In genomic region chr2:10819714-10820314, GRCh38 we compare ENCODE assay signal across 37 cellular contexts. TPM values are rescaled to one million over a fixed set of nuclear protein-coding genes. Genes with fewer than 3 reads are reported as not detected.
A peak's percentile ranks its signal among the peaks of the same experiment; 100 is the strongest.
DNase-seq lines count a peak whose midpoint lies in the region; ATAC-seq, FAIRE-seq and TF ChIP-seq lines count a peak whose summit lies in the region.
"Had no signal": no experiment of that assay in that cellular context is flagged by ENCODE, and none has a peak within 500 bp of the region (broad histone marks: within the 10 kb centered on the region; RNA-seq: fewer than 3 reads in every experiment).

No MANE protein-coding gene starts in this region.

- TF ChIP-seq EP300 in K562 (IDR thresholded peaks at IDR 0.05; ENCODE audit: low read length) (no peak), sigmoid colon (IDR thresholded peaks at IDR 0.05) (no peak)

- H3K27ac ChIP-seq in K562 (ENCODE audit: extremely low read depth, low read depth, low read length): no peak overlapping the region
- H3K27ac ChIP-seq in sigmoid colon: no peak overlapping the region
- H3K27ac ChIP-seq: 22Rv1, A549, BLaER1, C4-2B had no signal

- in situ Hi-C loops in K562 (cut with MboI): no loop called here

- H3K9ac ChIP-seq in K562 (ENCODE audit: insufficient read depth in 1 of 2, low read depth in 2 of 2, low read length in 2 of 2): no peak overlapping the region
- H3K9ac ChIP-seq: BLaER1; BLaER1 treated with 17β-estradiol and CSF1 and Interleukin-3, amounts not matched to agents 10 nM and 100 nM had no signal

- H3K4me2 ChIP-seq in K562 (ENCODE audit: insufficient read depth, low read length): no peak overlapping the region
- H3K4me2 ChIP-seq: A549, BLaER1 had no signal

- ATAC-seq in K562 (peak; percentile 57), HG03442 (IDR thresholded peaks at IDR 0.05; ENCODE audit: unreplicated experiment) (no peak), HG02642 (IDR thresholded peaks at IDR 0.05; ENCODE audit: poor library complexity, unreplicated experiment) (no peak)
- ATAC-seq: A549; CD8-positive, alpha-beta T cell had no signal

- H3K4me1 Mint-ChIP-seq in dendritic cell treated with granulocyte-macrophage colony-stimulating factor and Interleukin-4, amounts not matched to agents 40 ng/mL and 50 ng/mL, for 4 days (ENCODE audit: low read depth): peaks cover 44% of the 10 kb centered on the region
- H3K4me1 Mint-ChIP-seq: B cell; CD4-positive, alpha-beta memory T cell; CD4-positive, CD25-positive, alpha-beta regulatory T cell; CD8-positive, alpha-beta memory T cell had no signal

- H3K9me3 Mint-ChIP-seq in dendritic cell treated with granulocyte-macrophage colony-stimulating factor and Interleukin-4, amounts not matched to agents 40 ng/mL and 50 ng/mL, for 4 days: peaks cover 7% of the 10 kb centered on the region
- H3K9me3 Mint-ChIP-seq: CD4-positive, alpha-beta memory T cell; CD4-positive, alpha-beta T cell; CD4-positive, CD25-positive, alpha-beta regulatory T cell; CD8-positive, alpha-beta memory T cell; CD8-positive, alpha-beta T cell had no signal

- peaks cover 36% of the 10 kb centered on the region for H3K27me3 Mint-ChIP-seq in dendritic cell treated with granulocyte-macrophage colony-stimulating factor and Interleukin-4, amounts not matched to agents 40 ng/mL and 50 ng/mL, for 4 days

- H3K9me1 ChIP-seq in K562 (ENCODE audit: control insufficient read depth, insufficient read depth, low read length): no peaks in the 10 kb centered on the region

- TF ChIP-seq CTCF in K562 (IDR thresholded peaks at IDR 0.05 in 2 of 3, conservative IDR thresholded peaks at IDR 0.05 in 1 of 3; ENCODE audit: insufficient read depth in 2 of 3, low read depth in 1 of 3, low read length in 3 of 3): peak in 1 of 3 experiments; percentile 12; a peak in 1 of 6 replicates
- TF ChIP-seq CTCF in bronchial epithelial cell (IDR thresholded peaks at IDR 0.05; ENCODE audit: insufficient read depth, low read length, severe bottlenecking): no peak
- no peak for TF ChIP-seq CTCF in sigmoid colon (IDR thresholded peaks at IDR 0.05)

- H3K9me3 ChIP-seq in K562 (replicated peaks; ENCODE audit: control insufficient read depth, insufficient read depth, low read depth, low read length) (no peaks in the 10 kb centered on the region), sigmoid colon (no peaks in the 10 kb centered on the region)
- H3K9me3 ChIP-seq: BE2C, BLaER1, Caco-2 had no signal

- H3K4me3 ChIP-seq in K562 (no peak overlapping the region), bronchial epithelial cell (ENCODE audit: low read depth, low read length) (no peak overlapping the region), sigmoid colon (no peak overlapping the region)
- H3K4me3 ChIP-seq: A549; BLaER1; BLaER1 treated with 17β-estradiol and CSF1 and Interleukin-3, amounts not matched to agents 10 nM and 100 nM had no signal

- TF ChIP-seq POLR2A in K562 (conservative IDR thresholded peaks at IDR 0.05) (no peak), sigmoid colon (IDR thresholded peaks at IDR 0.05) (no peak)

- peak overlapping the region; percentile 11 for H3K4me3 Mint-ChIP-seq in dendritic cell treated with granulocyte-macrophage colony-stimulating factor and Interleukin-4, amounts not matched to agents 40 ng/mL and 50 ng/mL, for 4 days
- H3K4me3 Mint-ChIP-seq: B cell; CD14-positive monocyte; CD4-positive, alpha-beta memory T cell; CD4-positive, alpha-beta T cell; CD8-positive, alpha-beta memory T cell; CD8-positive, alpha-beta T cell had no signal

- FAIRE-seq in K562 (lab: Jason Lieb, UNC): peak; percentile 35
- peak; percentile 43 for FAIRE-seq in bronchial epithelial cell (lab: Jason Lieb, UNC)
- FAIRE-seq: A204.1, A549, D721Med had no signal

- DNase-seq in K562 (ENCODE audit: extremely low read depth in 1 of 4, low spot score in 3 of 4) (no peak), bronchial epithelial cell (ENCODE audit: low read depth) (no peak), sigmoid colon (peak; percentile 14), NCI-H187 treated with DMSO at 0.1 percent for 48 hours (lab: John Stamatoyannopoulos, UW) (no peak)
- DNase-seq in activated effector memory CD4-positive, alpha-beta T cell treated with Interleukin-2 at 50 U/mL for 16 hours: no peak
- DNase-seq: 8988T; ACHN; AML-193; BE2C; C1 segment of cervical spinal cord; Caco-2; Calu3; CD4-positive, alpha-beta memory T cell; CD4-positive, alpha-beta T cell; CD4-positive, CD25-positive, alpha-beta regulatory T cell; CD8-positive, alpha-beta memory T cell; CD8-positive, alpha-beta T cell; COR-L47; DMS 273 treated with DMSO at 0.1 percent for 48 hours; DMS153; DMS53; DMS79; DMS79 treated with DMSO at 0.1 percent for 48 hours; DND-41; EL had no signal

- no peak overlapping the region for H2AFZ ChIP-seq in K562 (ENCODE audit: low read depth, low read length)

- no TSS peak for BruUV-seq in K562 (replicated peaks; lab: Mats Ljungman, UMichigan)

- no peaks in the 10 kb centered on the region for H3K79me2 ChIP-seq in K562 (ENCODE audit: control insufficient read depth, insufficient read depth, low read length)

- H3K36me3 ChIP-seq in K562 (ENCODE audit: control insufficient read depth, insufficient read depth, low read length): no peaks in the 10 kb centered on the region
- H3K36me3 ChIP-seq in bronchial epithelial cell (ENCODE audit: control insufficient read depth, insufficient read depth, low read length): no peaks in the 10 kb centered on the region
- H3K36me3 ChIP-seq in sigmoid colon: no peaks in the 10 kb centered on the region
- H3K36me3 ChIP-seq: BE2C; BLaER1; BLaER1 treated with 17β-estradiol and CSF1 and Interleukin-3, amounts not matched to agents 10 nM and 100 nM had no signal

- H3K27ac Mint-ChIP-seq in dendritic cell treated with granulocyte-macrophage colony-stimulating factor and Interleukin-4, amounts not matched to agents 40 ng/mL and 50 ng/mL, for 4 days: peak overlapping the region; percentile 90
- H3K27ac Mint-ChIP-seq: B cell; CD4-positive, alpha-beta memory T cell; CD4-positive, alpha-beta T cell; CD4-positive, CD25-positive, alpha-beta regulatory T cell; CD8-positive, alpha-beta memory T cell; CD8-positive, alpha-beta T cell had no signal

- H3K4me1 ChIP-seq in K562 (replicated peaks in 1 of 2; ENCODE audit: control insufficient read depth in 2 of 2, insufficient read depth in 2 of 2, low read length in 2 of 2) (peaks cover 0 to 3% of the 10 kb centered on the region in 2 experiments; a peak in 1 of 5 replicates), sigmoid colon (no peaks in the 10 kb centered on the region)
- H3K4me1 ChIP-seq: A549, Caco-2 had no signal

- no peaks in the 10 kb centered on the region for H4K20me1 ChIP-seq in K562 (replicated peaks; ENCODE audit: control insufficient read depth, insufficient read depth, low read length)
- H4K20me1 ChIP-seq: BLaER1; BLaER1 treated with 17β-estradiol and CSF1 and Interleukin-3, amounts not matched to agents 10 nM and 100 nM had no signal

- H3K27me3 ChIP-seq in K562 (ENCODE audit: control insufficient read depth in 2 of 2, insufficient read depth in 2 of 2, low read length in 2 of 2): peaks cover 39 to 65% of the 10 kb centered on the region in 2 experiments
- H3K27me3 ChIP-seq in bronchial epithelial cell (ENCODE audit: control insufficient read depth, insufficient read depth, low read length): peaks cover 5% of the 10 kb centered on the region
- H3K27me3 ChIP-seq in sigmoid colon: no peaks in the 10 kb centered on the region
- H3K27me3 ChIP-seq: BE2C; BLaER1; BLaER1 treated with 17β-estradiol and CSF1 and Interleukin-3, amounts not matched to agents 10 nM and 100 nM had no signal

- CTCF ChIA-PET in K562 (lab: Yijun Ruan, JAX; ENCODE audit: low intra/inter-chr PET ratio): no interaction called here

- intact Hi-C loops in K562 (cut with micrococcal nuclease): no loop called here
- intact Hi-C loops in dendritic cell treated with granulocyte-macrophage colony-stimulating factor and Interleukin-4, amounts not matched to agents 40 ng/mL and 50 ng/mL, for 4 days (cut with micrococcal nuclease): loop anchor here (10.0 kb wide), 3 partner anchors 75 to 695 kb away; partner anchors contain the start of genes ROCK2 and RRM2
- intact Hi-C loops in sigmoid colon (cut with DNase I): no loop called here

- no peak for TF ChIP-seq RAD21 in K562 (CRISPR knock-in tag; conservative IDR thresholded peaks at IDR 0.05 in 1 of 2, IDR thresholded peaks at IDR 0.05 in 1 of 2)

- POLR2A ChIA-PET in K562 (lab: Yijun Ruan, JAX): interaction anchor here (0.6 to 1.6 kb wide), 2 partner anchors 8 to 10 kb away, joined by 3 to 5 read pairs; partner anchors contain the start of gene PDIA6

- H3K36me3 Mint-ChIP-seq in dendritic cell treated with granulocyte-macrophage colony-stimulating factor and Interleukin-4, amounts not matched to agents 40 ng/mL and 50 ng/mL, for 4 days (ENCODE audit: low read depth): peaks cover 17% of the 10 kb centered on the region
- H3K36me3 Mint-ChIP-seq: CD4-positive, alpha-beta memory T cell; CD4-positive, CD25-positive, alpha-beta regulatory T cell; CD8-positive, alpha-beta memory T cell; CD8-positive, alpha-beta T cell had no signal

- 6% methylated on average over 12 of the region's 12 CpGs for WGBS in K562 (ENCODE audit: insufficient coverage, low coverage, missing lambda C conversion rate)
- WGBS in sigmoid colon, 2 donors: 92 to 94% methylated on average over 12 of the region's 12 CpGs

TF ChIP-seq in K562, 482 proteins besides CTCF, POLR2A, EP300 and RAD21 (continues in another document):
- peak; percentile 91 for TF ChIP-seq CBX8 (IDR thresholded peaks at IDR 0.05; ENCODE audit: borderline replicate concordance, extremely low read depth, low read depth, low read length, poor library complexity, severe bottlenecking)

RNA-seq across cellular contexts. Expression of gene PDIA6, which starts 7.2 kb away (rescaled TPM):
- 169 and 243 TPM in 2 replicates for total RNA-seq in K562 (2011; cell fraction: chromatin; rRNA removed; ENCODE audit: low replicate concordance)
- total RNA-seq in K562 (2011; cell fraction: nucleolus; rRNA removed): 249 and 253 TPM in 2 replicates
- total RNA-seq in K562 (2011; cell fraction: nucleoplasm; rRNA removed): 314 and 381 TPM in 2 replicates
- total RNA-seq in K562 (2014; rRNA removed) (171 and 185 TPM in 2 replicates), K562 (2014; rRNA removed; fragmentation: Illumina TruSeq; extraction: Trizol) (226 and 229 TPM in 2 replicates), K562 (2015; rRNA removed; fragmentation: Illumina TruSeq; extraction: Trizol) (226 and 233 TPM in 2 replicates), K562 (2021) (196 and 198 TPM in 2 replicates), bronchial epithelial cell (418 and 582 TPM in 2 replicates), sigmoid colon (10 to 100 TPM; 57.3 to 90.3 (median 81.0) TPM)
- polyA plus RNA-seq in K562 (2011; rRNA removed) (184 and 234 TPM in 2 replicates), K562 (2014; fragmentation: Illumina TruSeq; extraction: Trizol) (218 and 268 TPM in 2 replicates), K562 (2014; fragmentation: Nextera tagmentation; extraction: Ambion mirVana) (100 to 1,000 TPM; 166 to 257 TPM), K562 (2014; rRNA removed) (189 and 200 TPM in 2 replicates), sigmoid colon (100 to 1,000 TPM in 1 of 3 donors, 10 to 100 TPM in 2; 31.8 to 211 (median 64.0) TPM)
- polyA plus RNA-seq in K562 (2011; cell fraction: cytosol; rRNA removed): 78.8 and 175 TPM in 2 replicates
- polyA plus RNA-seq in K562 (2011; cell fraction: nucleus; rRNA removed): 44.2 and 80.3 TPM in 2 replicates
- polyA plus RNA-seq in K562 (2012): 231 and 241 TPM in 2 replicates
- polyA minus RNA-seq in K562 (2011; rRNA and poly(A)+ RNA removed): 211 and 234 TPM in 2 replicates
- 74.0 and 79.4 TPM in 2 replicates for polyA minus RNA-seq in K562 (2011; cell fraction: cytosol; rRNA and poly(A)+ RNA removed)
- polyA minus RNA-seq in K562 (2011; cell fraction: nucleus; rRNA and poly(A)+ RNA removed): 19.8 and 37.5 TPM in 2 replicates
